12 cellular contexts compared by ENCODE assay signal in the genomic region with DNA sequence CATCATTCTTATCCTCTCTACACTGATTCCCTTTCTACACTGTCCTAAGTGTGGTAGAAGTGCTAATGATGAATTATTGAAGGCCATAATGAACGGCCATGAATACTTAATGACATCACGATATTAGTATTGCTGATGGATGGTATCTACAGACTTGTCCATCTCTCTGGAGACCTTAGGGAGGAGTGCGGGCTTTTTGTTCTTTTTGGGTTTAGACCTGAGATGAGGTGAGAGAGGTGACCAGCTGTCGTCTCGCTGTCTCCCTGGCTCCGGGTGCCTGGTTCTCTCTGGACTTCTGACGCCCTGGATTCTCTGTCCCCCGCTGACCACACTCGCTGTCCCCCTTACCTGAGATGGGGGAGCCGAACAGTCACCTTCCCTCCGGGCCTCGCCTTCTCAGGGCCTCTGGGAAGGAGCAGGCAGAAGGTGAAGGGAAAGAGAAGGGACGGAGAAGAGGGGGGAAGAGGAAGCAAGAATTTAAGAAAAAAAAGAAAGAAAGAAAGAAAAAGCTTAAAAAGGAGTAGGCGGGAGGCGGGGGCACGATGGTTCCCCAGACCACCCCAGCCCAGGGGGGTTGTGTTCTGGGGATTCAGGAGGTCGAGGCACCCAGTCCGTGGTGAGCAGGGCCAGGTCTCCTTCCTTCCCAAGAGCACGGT. TPM values are rescaled to one million over a fixed set of nuclear protein-coding genes. Genes with fewer than 3 reads are reported as not detected.
DNase-seq lines count a peak whose midpoint lies in the region; ATAC-seq and TF ChIP-seq lines count a peak whose summit lies in the region.
"Had no signal": no experiment of that assay in that cellular context is flagged by ENCODE, and none has a peak within 500 bp of the region (broad histone marks: within the 10 kb centered on the region; RNA-seq: fewer than 3 reads in every experiment).

No MANE protein-coding gene starts in this region.

- TF ChIP-seq CTCF in WTC11 (IDR thresholded peaks at IDR 0.05) = no peak
- no peak for TF ChIP-seq CTCF in hepatocyte (IDR thresholded peaks at IDR 0.05; ENCODE audit: poor library complexity)
- no peak for TF ChIP-seq CTCF in sigmoid colon (IDR thresholded peaks at IDR 0.05)

- WGBS in GM23248 (ENCODE audit: low coverage in 1 of 2, low lambda C conversion rate in 2 of 2, missing lambda C conversion rate in 2 of 2), 2 experiments = 39 to 44% methylated on average over 16 to 19 of the region's 19 CpGs
- WGBS in hepatocyte (ENCODE audit: low lambda C conversion rate, missing lambda C conversion rate) = 89% methylated on average over 19 of the region's 19 CpGs
- 85 to 89% methylated on average over 19 of the region's 19 CpGs for WGBS in sigmoid colon, 2 donors

- POLR2A ChIA-PET in WTC11 (lab: Charles Lee) = no interaction called here

- H4K20me1 ChIP-seq in GM23248 (ENCODE audit: insufficient read depth) (no peaks in the 10 kb centered on the region), hepatocyte (ENCODE audit: insufficient read depth, poor library complexity, severe bottlenecking) (peaks cover 13% of the 10 kb centered on the region)

- ATAC-seq in WTC11 (no peak), HG02571 (IDR thresholded peaks at IDR 0.05; ENCODE audit: unreplicated experiment) (no peak)
- ATAC-seq: activated CD4-positive, CD25-positive, alpha-beta regulatory T cell treated with anti-CD3 and anti-CD28 coated beads, Interleukin-2, amount 50 U/mL, for 24 hours had no signal

- no peak overlapping the region for H3K27ac Mint-ChIP-seq in WTC11

- peak overlapping the region; percentile 100 for H3K9ac ChIP-seq in GM23248

- no peaks in the 10 kb centered on the region for H3K9me3 ChIP-seq in GM23248 (ENCODE audit: low read depth)
- no peaks in the 10 kb centered on the region for H3K9me3 ChIP-seq in hepatocyte (ENCODE audit: low read depth)
- H3K9me3 ChIP-seq in sigmoid colon = no peaks in the 10 kb centered on the region

- TF ChIP-seq POLR2A in sigmoid colon (IDR thresholded peaks at IDR 0.05) = no peak

- H3K4me3 ChIP-seq in GM23248 = no peak overlapping the region
- no peak overlapping the region for H3K4me3 ChIP-seq in hepatocyte
- H3K4me3 ChIP-seq in sigmoid colon = no peak overlapping the region

- in situ Hi-C loops in GM23248 (cut with MboI) = no loop called here

- peak overlapping the region; percentile 100 for H3K27ac ChIP-seq in GM23248
- peak overlapping the region; percentile 59 for H3K27ac ChIP-seq in hepatocyte
- H3K27ac ChIP-seq in sigmoid colon = peak overlapping the region; percentile 72 to 99 (median 87)

- H3K4me1 Mint-ChIP-seq in WTC11 = peaks cover 42% of the 10 kb centered on the region

- intact Hi-C loops in sigmoid colon (cut with DNase I) = no loop called here

- peaks cover 24% of the 10 kb centered on the region for H3K4me1 ChIP-seq in GM23248 (ENCODE audit: insufficient read depth)
- peaks cover 12% of the 10 kb centered on the region for H3K4me1 ChIP-seq in hepatocyte (ENCODE audit: insufficient read depth)
- peaks cover 3 to 60% (median 47%) of the 10 kb centered on the region in 4 donors for H3K4me1 ChIP-seq in sigmoid colon

- H3K79me2 ChIP-seq in GM23248 (ENCODE audit: insufficient read depth) = no peaks in the 10 kb centered on the region
- H3K79me2 ChIP-seq in hepatocyte = no peaks in the 10 kb centered on the region

- peaks cover 87% of the 10 kb centered on the region for H3F3A ChIP-seq in GM23248 (ENCODE audit: insufficient read depth)

- peaks cover 3% of the 10 kb centered on the region; the same call in 1 of the 2 replicates for H3K27me3 Mint-ChIP-seq in WTC11 (ENCODE audit: low read depth)

- H3K36me3 Mint-ChIP-seq in WTC11 = peaks cover 14% of the 10 kb centered on the region

- peaks cover 22% of the 10 kb centered on the region for H3K36me3 ChIP-seq in GM23248 (ENCODE audit: low read depth)
- H3K36me3 ChIP-seq in hepatocyte (replicated peaks; ENCODE audit: insufficient read depth, low read depth) = no peaks in the 10 kb centered on the region
- peaks cover 24 to 32% (median 25%) of the 10 kb centered on the region in 4 donors for H3K36me3 ChIP-seq in sigmoid colon

- H2AFZ ChIP-seq in GM23248 (no peak overlapping the region), hepatocyte (no peak overlapping the region)

- CTCF ChIA-PET in WTC11 (lab: Charles Lee) = interaction anchor here (0.8 to 1.9 kb wide), 5 partner anchors 14 to 91 kb away, joined by 3 to 5 read pairs (median 4); partner anchors contain the start of gene TMEM92

- TF ChIP-seq EP300 in sigmoid colon (IDR thresholded peaks at IDR 0.05) = no peak

- H3K4me2 ChIP-seq in GM23248 (ENCODE audit: unreplicated experiment) = no peak overlapping the region
- H3K4me2 ChIP-seq in hepatocyte = no peak overlapping the region

- H3K27me3 ChIP-seq in GM23248 (replicated peaks; ENCODE audit: insufficient read depth) = no peaks in the 10 kb centered on the region
- no peaks in the 10 kb centered on the region for H3K27me3 ChIP-seq in hepatocyte
- H3K27me3 ChIP-seq in sigmoid colon = no peaks in the 10 kb centered on the region

- DNase-seq in GM23248 (peak; percentile 49), WTC11 (ENCODE audit: low spot score) (no peak), hepatocyte (ENCODE audit: low spot score) (no peak), sigmoid colon (no peak), CD1c-positive myeloid dendritic cell (ENCODE audit: extremely low spot score) (no peak), NCI-H1092 (lab: John Stamatoyannopoulos, UW) (no peak), glomerular visceral epithelial cell (ENCODE audit: extremely low spot score) (no peak)
- DNase-seq: activated T-cell treated with anti-CD3 and anti-CD28 coated beads, Interleukin-2, amount 50 U/mL, for 48 hours; anterior cingulate cortex had no signal

- no peak overlapping the region for H3K4me3 Mint-ChIP-seq in WTC11

- H3K9me2 ChIP-seq in GM23248 (ENCODE audit: insufficient read depth) (no peaks in the 10 kb centered on the region), hepatocyte (replicated peaks; ENCODE audit: insufficient read depth) (no peaks in the 10 kb centered on the region)

- H3K9me3 Mint-ChIP-seq in WTC11 = no peaks in the 10 kb centered on the region

TF ChIP-seq in WTC11, 78 proteins besides CTCF, POLR2A, EP300 and RAD21:
- TF ChIP-seq CDX4 (CRISPR knock-in tag; IDR thresholded peaks at IDR 0.05; ENCODE audit: borderline replicate concordance) (no peak), SMAD3 (CRISPR knock-in tag; IDR thresholded peaks at IDR 0.05; ENCODE audit: borderline replicate concordance) (no peak), NFYB (CRISPR knock-in tag; conservative IDR thresholded peaks at IDR 0.05; ENCODE audit: low read depth) (no peak)
- TF ChIP-seq, protein P1, sequence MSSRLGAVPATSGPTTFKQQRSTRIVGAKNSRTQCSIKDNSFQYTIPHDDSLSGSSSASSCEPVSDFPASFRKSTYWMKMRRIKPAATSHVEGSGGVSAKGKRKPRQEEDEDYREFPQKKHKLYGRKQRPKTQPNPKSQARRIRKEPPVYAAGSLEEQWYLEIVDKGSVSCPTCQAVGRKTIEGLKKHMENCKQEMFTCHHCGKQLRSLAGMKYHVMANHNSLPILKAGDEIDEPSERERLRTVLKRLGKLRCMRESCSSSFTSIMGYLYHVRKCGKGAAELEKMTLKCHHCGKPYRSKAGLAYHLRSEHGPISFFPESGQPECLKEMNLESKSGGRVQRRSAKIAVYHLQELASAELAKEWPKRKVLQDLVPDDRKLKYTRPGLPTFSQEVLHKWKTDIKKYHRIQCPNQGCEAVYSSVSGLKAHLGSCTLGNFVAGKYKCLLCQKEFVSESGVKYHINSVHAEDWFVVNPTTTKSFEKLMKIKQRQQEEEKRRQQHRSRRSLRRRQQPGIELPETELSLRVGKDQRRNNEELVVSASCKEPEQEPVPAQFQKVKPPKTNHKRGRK (CRISPR knock-in tag; IDR thresholded peaks at IDR 0.05; ENCODE audit: borderline replicate concordance) = 0 out of 2 replicates have a peak, but pooled peaks have one; percentile 51
- TF ChIP-seq, protein P2, sequence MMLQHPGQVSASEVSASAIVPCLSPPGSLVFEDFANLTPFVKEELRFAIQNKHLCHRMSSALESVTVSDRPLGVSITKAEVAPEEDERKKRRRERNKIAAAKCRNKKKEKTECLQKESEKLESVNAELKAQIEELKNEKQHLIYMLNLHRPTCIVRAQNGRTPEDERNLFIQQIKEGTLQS (CRISPR knock-in tag; conservative IDR thresholded peaks at IDR 0.05) = no peak

RNA-seq across cellular contexts. Expression of gene SGCA, which starts 17.1 kb away (rescaled TPM):
- 1.6 TPM in 1 of 2 replicates, not detected in the other for total RNA-seq in GM23248 (2014; rRNA removed; shearing (Covaris generic))
- 1.4 and 1.8 TPM in 2 replicates for polyA plus RNA-seq in GM23248 (2016; fragmentation: Nextera tagmentation; extraction: Ambion mirVana)
- 0.39 to 1.0 TPM in 2 of 3 replicates, not detected in the other for total RNA-seq in WTC11 (2021)
- total RNA-seq in hepatocyte = 0.37 TPM in 1 of 2 replicates, not detected in the other
- 0.83 and 2.2 TPM in 2 replicates for polyA plus RNA-seq in hepatocyte
- 10 to 100 TPM; 27.3 to 80.1 (median 56.1) TPM for total RNA-seq in sigmoid colon
- 1 to 10 TPM; 2.5 to 7.2 (median 4.6) TPM for polyA plus RNA-seq in sigmoid colon
- total RNA-seq: kidney epithelial cell had no signal

RNA-seq across cellular contexts. Expression of gene COL1A1, which starts 18.5 kb away (rescaled TPM):
- total RNA-seq in GM23248 (2014; rRNA removed; shearing (Covaris generic)) = 6,472 and 7,860 TPM in 2 replicates
- 15,283 and 15,653 TPM in 2 replicates for polyA plus RNA-seq in GM23248 (2016; fragmentation: Nextera tagmentation; extraction: Ambion mirVana)
- 46.1 to 52.1 TPM (median 50.4 TPM) in 3 replicates for total RNA-seq in WTC11 (2021)
- total RNA-seq in hepatocyte = 351 and 1,063 TPM in 2 replicates
- 5,822 and 6,071 TPM in 2 replicates for polyA plus RNA-seq in hepatocyte
- total RNA-seq in sigmoid colon = 100 to 1,000 TPM in 1 of 4 donors, 10 to 100 TPM in 3; 43.6 to 459 (median 71.4) TPM
- polyA plus RNA-seq in sigmoid colon = 10 to 100 TPM in 2 of 3 donors, 1 to 10 TPM in 1; 7.8 to 96.7 (median 10.2) TPM

RNA-seq across cellular contexts. Expression of gene PPP1R9B, which starts 32.4 kb away (rescaled TPM):
- total RNA-seq in GM23248 (2014; rRNA removed; shearing (Covaris generic)) = 62.0 and 69.4 TPM in 2 replicates
- polyA plus RNA-seq in GM23248 (2016; fragmentation: Nextera tagmentation; extraction: Ambion mirVana) (2.3 and 3.2 TPM in 2 replicates), hepatocyte (5.1 and 6.7 TPM in 2 replicates), sigmoid colon (10 to 100 TPM in 2 of 3 donors, 1 to 10 TPM in 1; 9.0 to 38.7 (median 10.9) TPM)
- total RNA-seq in WTC11 (2021) (20.4 to 21.7 TPM (median 20.6 TPM) in 3 replicates), hepatocyte (22.5 and 26.2 TPM in 2 replicates), sigmoid colon (10 to 100 TPM; 15.3 to 18.8 (median 16.8) TPM)

RNA-seq across cellular contexts. Expression of gene SAMD14, which starts 53.0 kb away (rescaled TPM):
- total RNA-seq in GM23248 (2014; rRNA removed; shearing (Covaris generic)) = 3.0 and 4.4 TPM in 2 replicates
- polyA plus RNA-seq in GM23248 (2016; fragmentation: Nextera tagmentation; extraction: Ambion mirVana) = 1.3 TPM in 2 replicates
- total RNA-seq in WTC11 (2021) = 4.5 to 6.0 TPM (median 5.9 TPM) in 3 replicates
- total RNA-seq in hepatocyte = 2.4 and 3.1 TPM in 2 replicates
- polyA plus RNA-seq in hepatocyte = 3.1 and 4.2 TPM in 2 replicates
- total RNA-seq in sigmoid colon = 1 to 10 TPM in 1 of 4 donors, under 1 TPM in 3; 0.16 to 2.5 (median 0.63) TPM
- polyA plus RNA-seq in sigmoid colon = 1 to 10 TPM in 2 of 3 donors, under 1 TPM in 1; 0.92 to 1.3 (median 1.2) TPM

Comparison
In these comparisons a context has a peak if more than half of its experiments do, and no peak if none do; other contexts are left out.
1. RNA of gene SGCA, which starts 17.1 kb away (total RNA-seq): 27.3 to 80.1 TPM in sigmoid colon; 0.39 to 1.0 TPM in WTC11, 0.37 TPM in hepatocyte and 1.6 TPM in GM23248; every median in the first group is over 10 times any median in the second.
2. Peak in every context shown above with its lines, with median percentiles within 50 percentile points of each other: H3K27ac ChIP-seq.